In the genomic region with DNA sequence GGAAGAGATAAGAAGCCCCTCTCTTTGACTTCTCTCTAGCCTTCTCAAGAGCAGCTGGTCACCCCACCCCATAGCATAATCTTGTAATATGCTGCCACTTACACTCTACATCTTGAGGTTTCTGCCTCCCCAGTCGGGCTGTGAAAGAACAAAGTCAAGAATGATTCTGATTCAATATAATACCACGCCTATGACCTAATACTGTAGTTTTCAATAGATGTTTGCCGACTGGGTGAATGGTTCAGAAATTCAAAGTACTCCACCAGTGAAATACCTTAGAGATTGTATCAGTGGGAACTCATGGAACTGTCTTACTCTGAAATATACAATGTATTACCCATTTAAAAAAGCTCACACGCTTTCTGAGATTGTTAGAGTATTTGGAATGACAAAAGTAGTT, we compare ENCODE assay signal across 17 cellular contexts.
DNase-seq lines count a peak whose midpoint lies in the region; TF ChIP-seq lines count a peak whose summit lies in the region.
"Had no signal": no experiment of that assay in that cellular context is flagged by ENCODE, and none has a peak within 500 bp of the region (broad histone marks: within the 10 kb centered on the region; RNA-seq: fewer than 3 reads in every experiment).

No MANE protein-coding gene starts in this region.

- CTCF ChIA-PET in mammary epithelial cell (lab: Charles Lee; ENCODE audit: low non-redundant PET): no interaction called here

- no peaks in the 10 kb centered on the region for H3K79me2 ChIP-seq in mammary epithelial cell (ENCODE audit: insufficient read depth, low read length)

- H3K4me3 ChIP-seq in mammary epithelial cell (replicated peaks in 1 of 3; ENCODE audit: insufficient read depth in 1 of 3, low read depth in 2 of 3, low read length in 3 of 3): no peak overlapping the region
- H3K4me3 ChIP-seq: A549; BLaER1 treated with 17β-estradiol and CSF1 and Interleukin-3, amounts not matched to agents 10 nM and 100 nM; GM23248; HAP-1 had no signal

- H3K36me3 ChIP-seq in mammary epithelial cell (ENCODE audit: insufficient read depth, low read length): no peaks in the 10 kb centered on the region
- H3K36me3 ChIP-seq: BLaER1 treated with 17β-estradiol and CSF1 and Interleukin-3, amounts not matched to agents 10 nM and 100 nM; HAP-1 had no signal

- TF ChIP-seq CTCF in mammary epithelial cell (conservative IDR thresholded peaks at IDR 0.05 in 1 of 2, IDR thresholded peaks at IDR 0.05 in 1 of 2; ENCODE audit: extremely low read depth in 1 of 2, insufficient read depth in 1 of 2, low read depth in 1 of 2, low read length in 2 of 2): no peak

- WGBS in mammary epithelial cell (ENCODE audit: low coverage, missing lambda C conversion rate): 30% methylated on average over 4 of the region's 4 CpGs

- no peaks in the 10 kb centered on the region for H3K4me1 ChIP-seq in mammary epithelial cell (ENCODE audit: insufficient read depth, low read length)
- H3K4me1 ChIP-seq: A549, HAP-1 had no signal

- no peak overlapping the region for H3K4me2 ChIP-seq in mammary epithelial cell (ENCODE audit: insufficient read depth, low read depth, low read length)
- H3K4me2 ChIP-seq: A549 had no signal

- no peaks in the 10 kb centered on the region for H3K9me3 ChIP-seq in mammary epithelial cell (replicated peaks; ENCODE audit: insufficient read depth, low read length)
- H3K9me3 ChIP-seq: A549, HAP-1 had no signal

- no peaks in the 10 kb centered on the region for H3K27me3 ChIP-seq in mammary epithelial cell (ENCODE audit: insufficient read depth, low read length)
- H3K27me3 ChIP-seq: BLaER1 treated with 17β-estradiol and CSF1 and Interleukin-3, amounts not matched to agents 10 nM and 100 nM had no signal

- H3K9ac ChIP-seq in mammary epithelial cell (ENCODE audit: insufficient read depth, low read length): no peak overlapping the region
- H3K9ac ChIP-seq: BLaER1 treated with 17β-estradiol and CSF1 and Interleukin-3, amounts not matched to agents 10 nM and 100 nM; GM23248 had no signal

- dilution Hi-C loops in mammary epithelial cell (cut with HindIII; ENCODE audit: low sequenced_read_pairs): no loop called here

- no peak overlapping the region for H2AFZ ChIP-seq in mammary epithelial cell (ENCODE audit: low read depth, low read length)
- H2AFZ ChIP-seq: GM23248 had no signal

- intact Hi-C loops in mammary epithelial cell (cut with micrococcal nuclease): no loop called here

- no TSS peak for BruUV-seq in mammary epithelial cell (replicated peaks; lab: Mats Ljungman, UMichigan)

- peak; percentile 33 to 45 for DNase-seq in NCI-H524 (lab: John Stamatoyannopoulos, UW)
- no peak for DNase-seq in NCI-H524 treated with DMSO at 0.1 percent for 48 hours (lab: John Stamatoyannopoulos, UW)
- peak; percentile 72 for DNase-seq in astrocyte of the hippocampus (ENCODE audit: low read depth, low spot score)
- peak; percentile 13 for DNase-seq in iris pigment epithelial cell (ENCODE audit: low read depth)
- DNase-seq in mammary epithelial cell: no peak
- no peak for DNase-seq in KG1 (lab: John Stamatoyannopoulos, UW)
- no peak for DNase-seq in HUDEP-2 (lab: John Stamatoyannopoulos, UW; ENCODE audit: unreplicated experiment in 76 of 76)
- DNase-seq: CD8-positive, alpha-beta memory T cell; COR-L47; DMS 273 treated with DMSO at 0.1 percent for 48 hours; DMS53; DND-41; GM23248 had no signal

- H3K27ac ChIP-seq in mammary epithelial cell (ENCODE audit: insufficient read depth, low read depth, low read length): no peak overlapping the region
- H3K27ac ChIP-seq: 22Rv1, A549, GM23248 had no signal

- in situ Hi-C loops in mammary epithelial cell (cut with MboI; ENCODE audit: low sequenced_read_pairs in 2 of 2): no loop called here

- no peaks in the 10 kb centered on the region for H4K20me1 ChIP-seq in mammary epithelial cell (ENCODE audit: insufficient read depth, low read length)
- H4K20me1 ChIP-seq: BLaER1 treated with 17β-estradiol and CSF1 and Interleukin-3, amounts not matched to agents 10 nM and 100 nM had no signal

Comparison
In these comparisons a context has a peak if more than half of its experiments do, and no peak if none do; other contexts are left out.
1. DNase-seq: peak in NCI-H524 (2 of 2), astrocyte of the hippocampus (single experiment) and iris pigment epithelial cell (single experiment); none in NCI-H524 treated with DMSO at 0.1 percent for 48 hours (single experiment), mammary epithelial cell (single experiment), KG1 (single experiment) and HUDEP-2 (0 of 76).